In genomic region chr2:43178602-43179542, GRCh38 we compare ENCODE assay signal across 9 cellular contexts. TPM values are rescaled to one million over a fixed set of nuclear protein-coding genes. Genes with fewer than 3 reads are reported as not detected.
DNase-seq lines count a peak whose midpoint lies in the region; ATAC-seq and TF ChIP-seq lines count a peak whose summit lies in the region.
"Had no signal": no experiment of that assay in that cellular context is flagged by ENCODE, and none has a peak within 500 bp of the region (broad histone marks: within the 10 kb centered on the region; RNA-seq: fewer than 3 reads in every experiment).

No MANE protein-coding gene starts in this region.

- H3K4me2 ChIP-seq in BLaER1 treated with 17β-estradiol and CSF1 and Interleukin-3, amounts not matched to agents 10 nM and 100 nM: peak overlapping the region; percentile 75 to 99 (median 96)

- peaks cover 67 to 98% (median 86%) of the 10 kb centered on the region in 10 experiments for H3K4me1 ChIP-seq in BLaER1 treated with 17β-estradiol and CSF1 and Interleukin-3, amounts not matched to agents 10 nM and 100 nM
- peaks cover 33% of the 10 kb centered on the region for H3K4me1 ChIP-seq in HUES48 (ENCODE audit: control insufficient read depth, insufficient read depth, low read length)
- peaks cover 39% of the 10 kb centered on the region for H3K4me1 ChIP-seq in lower lobe of right lung
- H3K4me1 ChIP-seq in thyroid gland: peaks cover 16 to 19% of the 10 kb centered on the region in 2 donors

- DNase-seq in dorsolateral prefrontal cortex (no peak), lower lobe of right lung (peak; percentile 81), thyroid gland (peak; percentile 86 to 91)
- DNase-seq in stimulated activated CD4-positive, alpha-beta T cell treated with anti-CD3 and anti-CD28 coated beads, Interleukin-2, amount 100 ng/mL, for 24 hours: no peak

- TF ChIP-seq POLR2A in thyroid gland (IDR thresholded peaks at IDR 0.05): peak in 1 of 2 donors; percentile 35

- no peaks in the 10 kb centered on the region for H3K27me3 ChIP-seq in BLaER1 treated with 17β-estradiol and CSF1 and Interleukin-3, amounts not matched to agents 10 nM and 100 nM
- H3K27me3 ChIP-seq in HUES48 (ENCODE audit: control insufficient read depth, insufficient read depth, low read length): no peaks in the 10 kb centered on the region
- H3K27me3 ChIP-seq in dorsolateral prefrontal cortex: no peaks in the 10 kb centered on the region
- H3K27me3 ChIP-seq in lower lobe of right lung (ENCODE audit: low read depth): no peaks in the 10 kb centered on the region
- no peaks in the 10 kb centered on the region for H3K27me3 ChIP-seq in thyroid gland

- peaks cover 0 to 95% (median 0%) of the 10 kb centered on the region in 11 experiments; a peak in 3 of 22 replicates for H4K20me1 ChIP-seq in BLaER1 treated with 17β-estradiol and CSF1 and Interleukin-3, amounts not matched to agents 10 nM and 100 nM

- intact Hi-C loops in dorsolateral prefrontal cortex (cut with DNase I): no loop called here
- intact Hi-C loops in lower lobe of right lung (cut with DNase I): loop anchor here (10.0 kb wide), 1 partner anchor 46 kb away; the partner anchor contains the start of gene ZFP36L2
- intact Hi-C loops in thyroid gland (cut with DNase I): no loop called here

- 32 to 33% methylated on average over 15 to 18 of the region's 18 CpGs for WGBS in thyroid gland, 2 donors

- H3K9me3 ChIP-seq in BLaER1 treated with 17β-estradiol and CSF1 and Interleukin-3, amounts not matched to agents 10 nM and 100 nM (replicated peaks in 1 of 11): no peaks in the 10 kb centered on the region
- H3K9me3 ChIP-seq in HUES48 (ENCODE audit: control insufficient read depth, insufficient read depth, low read length) (peaks cover 29% of the 10 kb centered on the region), lower lobe of right lung (peaks cover 10% of the 10 kb centered on the region), thyroid gland (no peaks in the 10 kb centered on the region)
- H3K9me3 ChIP-seq: HAP-1 had no signal

- H3K27ac ChIP-seq in BLaER1 treated with 17β-estradiol and CSF1 and Interleukin-3, amounts not matched to agents 10 nM and 100 nM: peak overlapping the region; percentile 70 to 94 (median 92)
- H3K27ac ChIP-seq in HUES48 (ENCODE audit: low read depth, low read length) (peak overlapping the region; percentile 99), dorsolateral prefrontal cortex (peak overlapping the region in 36 of 59 donors; percentile 1 to 80 (median 50)), lower lobe of right lung (peak overlapping the region; percentile 84), thyroid gland (peak overlapping the region; percentile 86 to 95 (median 94))

- H3K4me3 ChIP-seq in BLaER1 treated with 17β-estradiol and CSF1 and Interleukin-3, amounts not matched to agents 10 nM and 100 nM: peak overlapping the region in 5 of 10 experiments; percentile 14 to 58 (median 26); a peak in 8 of 20 replicates
- H3K4me3 ChIP-seq in HUES48 (ENCODE audit: low read depth, low read length): peak overlapping the region; percentile 24; the same call in 1 of the 2 replicates
- peak overlapping the region in 1 of 59 donors; percentile 3 for H3K4me3 ChIP-seq in dorsolateral prefrontal cortex
- no peak overlapping the region for H3K4me3 ChIP-seq in lower lobe of right lung
- no peak overlapping the region for H3K4me3 ChIP-seq in thyroid gland (replicated peaks in 1 of 3)
- H3K4me3 ChIP-seq: HAP-1 had no signal

- peak; percentile 95 for ATAC-seq in SK-N-SH treated with all-trans-retinoic acid at 6 μM for 48 hours
- ATAC-seq in lower lobe of right lung: peak; percentile 83 to 90
- no peak for ATAC-seq in HG03571 (IDR thresholded peaks at IDR 0.05; ENCODE audit: unreplicated experiment)

- peaks cover 0 to 52% (median 16%) of the 10 kb centered on the region in 11 experiments; a peak in 10 of 22 replicates for H3K36me3 ChIP-seq in BLaER1 treated with 17β-estradiol and CSF1 and Interleukin-3, amounts not matched to agents 10 nM and 100 nM
- H3K36me3 ChIP-seq in HUES48 (ENCODE audit: control insufficient read depth, insufficient read depth, low read length): no peaks in the 10 kb centered on the region
- H3K36me3 ChIP-seq in lower lobe of right lung: no peaks in the 10 kb centered on the region
- H3K36me3 ChIP-seq in thyroid gland: no peaks in the 10 kb centered on the region
- H3K36me3 ChIP-seq: HAP-1 had no signal

- TF ChIP-seq CTCF in dorsolateral prefrontal cortex (IDR thresholded peaks at IDR 0.05 in 54 of 56, conservative IDR thresholded peaks at IDR 0.05 in 2 of 56; ENCODE audit: low read depth in 1 of 56, partially characterized antibody in 56 of 56) (no peak), lower lobe of right lung (IDR thresholded peaks at IDR 0.05) (no peak), thyroid gland (IDR thresholded peaks at IDR 0.05) (no peak)

- peak overlapping the region; percentile 66 to 88 (median 80) for H3K9ac ChIP-seq in BLaER1 treated with 17β-estradiol and CSF1 and Interleukin-3, amounts not matched to agents 10 nM and 100 nM
- peak overlapping the region; percentile 38 for H3K9ac ChIP-seq in HUES48 (ENCODE audit: low read depth, low read length)

TF ChIP-seq in SK-N-SH treated with all-trans-retinoic acid at 6 μM for 48 hours, 23 proteins besides CTCF, POLR2A, EP300 and RAD21:
- TF ChIP-seq ISL1 (CRISPR knock-in tag; IDR thresholded peaks at IDR 0.05) (peak; percentile 22; the same call in 1 of the 2 replicates), TOX (CRISPR knock-in tag; IDR thresholded peaks at IDR 0.05; ENCODE audit: borderline replicate concordance) (no peak)

RNA-seq across cellular contexts. Expression of gene ZFP36L2, which starts 47.5 kb away (rescaled TPM):
- total RNA-seq in dorsolateral prefrontal cortex: 10 to 100 TPM; 13.0 to 86.0 (median 32.4) TPM
- 136 TPM for total RNA-seq in lower lobe of right lung
- 100 to 1,000 TPM; 146 to 287 (median 172) TPM for total RNA-seq in thyroid gland

Comparison
In these comparisons a context has a peak if more than half of its experiments do, and no peak if none do; other contexts are left out.
1. DNase-seq: peak in lower lobe of right lung (single experiment) and thyroid gland (2 of 2); none in dorsolateral prefrontal cortex (0 of 10) and stimulated activated CD4-positive, alpha-beta T cell treated with anti-CD3 and anti-CD28 coated beads, Interleukin-2, amount 100 ng/mL, for 24 hours (0 of 2).
2. Peak in every context shown above with its lines, with median percentiles within 50 percentile points of each other: H3K27ac ChIP-seq.